ENCODE assay signal across 1 cellular context in the genomic region with DNA sequence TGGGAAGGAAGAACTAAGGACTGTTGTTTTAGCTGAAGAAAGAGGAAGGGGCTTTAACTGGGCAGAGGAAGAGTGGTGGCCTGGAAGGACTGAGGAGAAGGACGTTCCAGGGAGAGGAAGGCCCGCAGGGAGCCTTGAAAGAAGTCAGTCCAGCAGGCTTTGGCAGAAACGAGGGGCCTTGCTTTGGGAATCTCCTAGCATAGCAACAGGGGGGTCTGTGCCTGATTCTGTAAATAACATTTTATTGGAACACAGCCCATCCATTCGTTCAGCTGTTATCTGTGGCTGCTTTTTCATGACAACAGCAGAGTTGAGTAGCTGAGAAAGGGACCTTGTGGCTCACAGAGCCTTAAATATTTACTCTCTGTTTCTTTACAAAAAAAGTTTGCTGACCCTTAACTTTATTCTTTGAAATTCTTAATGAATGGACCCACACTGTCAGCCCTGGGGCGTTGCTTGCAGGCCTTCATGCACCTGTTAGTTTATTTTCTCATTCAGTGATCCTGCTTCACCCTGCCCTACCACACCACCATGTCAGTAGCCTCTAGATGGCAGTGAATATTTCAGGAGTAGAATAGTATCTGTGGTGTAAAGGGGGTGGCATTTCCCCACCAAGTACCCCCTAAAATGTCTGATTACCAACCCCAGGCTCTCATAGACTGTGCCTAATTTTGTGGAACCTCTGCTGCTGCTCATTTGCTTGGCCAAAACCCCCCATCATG.
TF ChIP-seq lines count a peak whose summit lies in the region.

No MANE protein-coding gene starts in this region.

TF ChIP-seq in GM12878, 131 proteins besides CTCF, POLR2A, EP300 and RAD21:
- TF ChIP-seq, protein P1, sequence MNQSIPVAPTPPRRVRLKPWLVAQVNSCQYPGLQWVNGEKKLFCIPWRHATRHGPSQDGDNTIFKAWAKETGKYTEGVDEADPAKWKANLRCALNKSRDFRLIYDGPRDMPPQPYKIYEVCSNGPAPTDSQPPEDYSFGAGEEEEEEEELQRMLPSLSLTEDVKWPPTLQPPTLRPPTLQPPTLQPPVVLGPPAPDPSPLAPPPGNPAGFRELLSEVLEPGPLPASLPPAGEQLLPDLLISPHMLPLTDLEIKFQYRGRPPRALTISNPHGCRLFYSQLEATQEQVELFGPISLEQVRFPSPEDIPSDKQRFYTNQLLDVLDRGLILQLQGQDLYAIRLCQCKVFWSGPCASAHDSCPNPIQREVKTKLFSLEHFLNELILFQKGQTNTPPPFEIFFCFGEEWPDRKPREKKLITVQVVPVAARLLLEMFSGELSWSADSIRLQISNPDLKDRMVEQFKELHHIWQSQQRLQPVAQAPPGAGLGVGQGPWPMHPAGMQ (IDR thresholded peaks at IDR 0.05; ENCODE audit: borderline replicate concordance) = no peak
- TF ChIP-seq ESRRA (IDR thresholded peaks at IDR 0.05; ENCODE audit: low read length) (no peak), MTA3 (IDR thresholded peaks at IDR 0.05; ENCODE audit: borderline replicate concordance, low read length) (no peak), GATAD2B (conservative IDR thresholded peaks at IDR 0.05; ENCODE audit: low read depth) (no peak), MXI1 (IDR thresholded peaks at IDR 0.05; ENCODE audit: low read depth, low read length) (no peak), RELA (IDR thresholded peaks at IDR 0.05; ENCODE audit: borderline replicate concordance, partially characterized antibody) (no peak), NRF1 (conservative IDR thresholded peaks at IDR 0.05; ENCODE audit: low read depth, low read length) (no peak), TBL1XR1 (IDR thresholded peaks at IDR 0.05; ENCODE audit: low read depth, low read length) (no peak), HDGF (IDR thresholded peaks at IDR 0.05) (no peak), ZNF384 (IDR thresholded peaks at IDR 0.05; ENCODE audit: borderline replicate concordance, low read depth, low read length) (no peak), CEBPB (IDR thresholded peaks at IDR 0.05; ENCODE audit: borderline replicate concordance in 1 of 2, low read depth in 2 of 2, low read length in 2 of 2) (no peak)
- TF ChIP-seq, protein P2, sequence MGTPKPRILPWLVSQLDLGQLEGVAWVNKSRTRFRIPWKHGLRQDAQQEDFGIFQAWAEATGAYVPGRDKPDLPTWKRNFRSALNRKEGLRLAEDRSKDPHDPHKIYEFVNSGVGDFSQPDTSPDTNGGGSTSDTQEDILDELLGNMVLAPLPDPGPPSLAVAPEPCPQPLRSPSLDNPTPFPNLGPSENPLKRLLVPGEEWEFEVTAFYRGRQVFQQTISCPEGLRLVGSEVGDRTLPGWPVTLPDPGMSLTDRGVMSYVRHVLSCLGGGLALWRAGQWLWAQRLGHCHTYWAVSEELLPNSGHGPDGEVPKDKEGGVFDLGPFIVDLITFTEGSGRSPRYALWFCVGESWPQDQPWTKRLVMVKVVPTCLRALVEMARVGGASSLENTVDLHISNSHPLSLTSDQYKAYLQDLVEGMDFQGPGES (IDR thresholded peaks at IDR 0.05) = no peak
TF ChIP-seq in GM12878: peak in this region for 0.
